In the genomic region with DNA sequence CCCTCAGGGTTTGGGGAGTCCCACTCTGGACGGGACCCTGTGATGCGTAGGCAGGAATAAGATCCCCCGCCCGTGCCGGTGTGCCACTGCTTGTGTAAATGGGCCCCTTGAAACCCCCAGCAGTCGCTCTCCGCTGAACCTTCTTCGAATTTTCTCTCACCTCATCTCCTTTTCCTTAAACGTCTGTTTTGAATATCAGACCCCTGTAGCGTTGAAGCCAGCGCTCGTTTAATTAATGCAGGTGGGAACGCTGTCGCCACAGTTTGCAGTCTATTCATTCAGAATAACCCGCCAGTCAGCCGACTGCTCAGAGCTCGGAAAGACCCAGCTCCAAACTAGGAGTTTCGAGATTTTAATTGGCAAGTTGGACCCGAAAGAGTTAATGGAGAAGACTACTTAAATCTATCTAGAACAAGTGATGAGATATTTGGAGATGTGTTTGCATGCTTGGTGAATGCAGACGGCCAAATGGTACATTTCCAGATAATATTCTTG, we compare ENCODE assay signal across 8 cellular contexts. TPM values are rescaled to one million over a fixed set of nuclear protein-coding genes. Genes with fewer than 3 reads are reported as not detected.
DNase-seq lines count a peak whose midpoint lies in the region; ATAC-seq lines count a peak whose summit lies in the region.

No MANE protein-coding gene starts in this region.

- peak overlapping the region; percentile 88 for H3K27ac Mint-ChIP-seq in activated CD8-positive, alpha-beta memory T cell treated with anti-CD3 and anti-CD28 coated beads, Interleukin-2, amount 10 ng/mL, durations not matched to agents 7 days and 5 days
- H3K27ac Mint-ChIP-seq in activated T-helper 1 cell treated with anti-CD3 and anti-CD28 coated beads, Interleukin-12 subunit alpha, Interleukin-12 subunit beta, Interleukin-2, Interleukin-4 antibody, amounts not matched to agents 30 ng/mL and 10 ng/mL and 1 ng/mL, durations not matched to agents 14 hours and 24 hours and 36 hours: peak overlapping the region; percentile 95
- peak overlapping the region; percentile 96 for H3K27ac Mint-ChIP-seq in stimulated activated effector memory CD8-positive, alpha-beta T cell treated with anti-CD3 and anti-CD28 coated beads, Interleukin-12 subunit alpha, Interleukin-12 subunit beta, amount 100 ng/mL, for 72 hours

- H3K9me3 ChIP-seq in iPS DF 6.9 (ENCODE audit: control insufficient read depth, insufficient read depth, low read length): no peaks in the 10 kb centered on the region

- intact Hi-C loops in activated T-helper 1 cell treated with anti-CD3 and anti-CD28 coated beads, Interleukin-12 subunit alpha, Interleukin-12 subunit beta, Interleukin-2, Interleukin-4 antibody, amounts not matched to agents 30 ng/mL and 10 ng/mL and 1 ng/mL, durations not matched to agents 14 hours and 24 hours and 36 hours (cut with micrococcal nuclease): loop anchor here (1.0 to 10.0 kb wide), 11 partner anchors 34 to 961 kb away; partner anchors contain the start of genes AKAP5, MTHFD1, SYNE2 and WDR89

- peak overlapping the region; percentile 79 for H3K4me3 ChIP-seq in iPS DF 6.9 (ENCODE audit: low read length)

- no peaks in the 10 kb centered on the region for H3K27me3 Mint-ChIP-seq in activated CD8-positive, alpha-beta memory T cell treated with anti-CD3 and anti-CD28 coated beads, Interleukin-2, amount 10 ng/mL, durations not matched to agents 7 days and 5 days
- peaks cover 2% of the 10 kb centered on the region for H3K27me3 Mint-ChIP-seq in activated T-helper 1 cell treated with anti-CD3 and anti-CD28 coated beads, Interleukin-12 subunit alpha, Interleukin-12 subunit beta, Interleukin-2, Interleukin-4 antibody, amounts not matched to agents 30 ng/mL and 10 ng/mL and 1 ng/mL, durations not matched to agents 14 hours and 24 hours and 36 hours (ENCODE audit: insufficient read depth)

- H3K4me3 Mint-ChIP-seq in activated CD8-positive, alpha-beta memory T cell treated with anti-CD3 and anti-CD28 coated beads, Interleukin-2, amount 10 ng/mL, durations not matched to agents 7 days and 5 days: peak overlapping the region; percentile 82
- H3K4me3 Mint-ChIP-seq in activated T-helper 1 cell treated with anti-CD3 and anti-CD28 coated beads, Interleukin-12 subunit alpha, Interleukin-12 subunit beta, Interleukin-2, Interleukin-4 antibody, amounts not matched to agents 30 ng/mL and 10 ng/mL and 1 ng/mL, durations not matched to agents 14 hours and 24 hours and 36 hours: peak overlapping the region; percentile 97
- H3K4me3 Mint-ChIP-seq in stimulated activated effector memory CD8-positive, alpha-beta T cell treated with anti-CD3 and anti-CD28 coated beads, Interleukin-12 subunit alpha, Interleukin-12 subunit beta, amount 100 ng/mL, for 72 hours: peak overlapping the region; percentile 97

- no peak for ATAC-seq in activated CD8-positive, alpha-beta memory T cell treated with anti-CD3 and anti-CD28 coated beads, Interleukin-2, amount 10 ng/mL, durations not matched to agents 7 days and 5 days
- peak; percentile 31 for ATAC-seq in HG03354 (IDR thresholded peaks at IDR 0.05; ENCODE audit: poor library complexity, severe bottlenecking, unreplicated experiment)
- ATAC-seq in stimulated activated effector memory CD8-positive, alpha-beta T cell treated with anti-CD3 and anti-CD28 coated beads, Interleukin-12 subunit alpha, Interleukin-12 subunit beta, amount 100 ng/mL, for 72 hours: no peak

- H3K9me3 Mint-ChIP-seq in activated CD8-positive, alpha-beta memory T cell treated with anti-CD3 and anti-CD28 coated beads, Interleukin-2, amount 10 ng/mL, durations not matched to agents 7 days and 5 days (ENCODE audit: low read depth): no peaks in the 10 kb centered on the region
- H3K9me3 Mint-ChIP-seq in activated T-helper 1 cell treated with anti-CD3 and anti-CD28 coated beads, Interleukin-12 subunit alpha, Interleukin-12 subunit beta, Interleukin-2, Interleukin-4 antibody, amounts not matched to agents 30 ng/mL and 10 ng/mL and 1 ng/mL, durations not matched to agents 14 hours and 24 hours and 36 hours: no peaks in the 10 kb centered on the region
- H3K9me3 Mint-ChIP-seq in stimulated activated effector memory CD8-positive, alpha-beta T cell treated with anti-CD3 and anti-CD28 coated beads, Interleukin-12 subunit alpha, Interleukin-12 subunit beta, amount 100 ng/mL, for 72 hours: no peaks in the 10 kb centered on the region

- CTCF ChIA-PET in activated CD8-positive, alpha-beta memory T cell treated with anti-CD3 and anti-CD28 coated beads, Interleukin-2, amount 10 ng/mL, durations not matched to agents 7 days and 5 days (lab: Charles Lee): interaction anchor here (0.6 to 2.5 kb wide), 7 partner anchors 43 to 226 kb away, joined by 3 to 15 read pairs (median 5); no protein-coding TSS in a partner anchor

- H3K4me1 Mint-ChIP-seq in activated CD8-positive, alpha-beta memory T cell treated with anti-CD3 and anti-CD28 coated beads, Interleukin-2, amount 10 ng/mL, durations not matched to agents 7 days and 5 days: peaks cover 24% of the 10 kb centered on the region
- H3K4me1 Mint-ChIP-seq in activated T-helper 1 cell treated with anti-CD3 and anti-CD28 coated beads, Interleukin-12 subunit alpha, Interleukin-12 subunit beta, Interleukin-2, Interleukin-4 antibody, amounts not matched to agents 30 ng/mL and 10 ng/mL and 1 ng/mL, durations not matched to agents 14 hours and 24 hours and 36 hours (ENCODE audit: low read depth): peaks cover 36% of the 10 kb centered on the region
- peaks cover 32% of the 10 kb centered on the region for H3K4me1 Mint-ChIP-seq in stimulated activated effector memory CD8-positive, alpha-beta T cell treated with anti-CD3 and anti-CD28 coated beads, Interleukin-12 subunit alpha, Interleukin-12 subunit beta, amount 100 ng/mL, for 72 hours

- H3K27me3 ChIP-seq in iPS DF 6.9 (ENCODE audit: control insufficient read depth, insufficient read depth, low read length): no peaks in the 10 kb centered on the region

- no peak for DNase-seq in activated CD8-positive, alpha-beta memory T cell treated with anti-CD3 and anti-CD28 coated beads, Interleukin-2, amount 10 ng/mL, durations not matched to agents 7 days and 5 days
- no peak for DNase-seq in activated CD8-positive, alpha-beta memory T cell treated with anti-CD3 and anti-CD28 coated beads for 24 hours
- no peak for DNase-seq in activated T-helper 1 cell treated with anti-CD3 and anti-CD28 coated beads, Interleukin-12 subunit alpha, Interleukin-12 subunit beta, Interleukin-2, Interleukin-4 antibody, amounts not matched to agents 30 ng/mL and 10 ng/mL and 1 ng/mL, durations not matched to agents 14 hours and 24 hours and 36 hours (ENCODE audit: low spot score)
- DNase-seq in iPS DF 6.9 (ENCODE audit: low read depth, low spot score): no peak
- DNase-seq in stimulated activated effector memory CD8-positive, alpha-beta T cell treated with anti-CD3 and anti-CD28 coated beads, Interleukin-12 subunit alpha, Interleukin-12 subunit beta, amount 100 ng/mL, for 72 hours (ENCODE audit: low spot score in 2 of 2): no peak
- DNase-seq in kidney tubule cell (ENCODE audit: low spot score): no peak
- no peak for DNase-seq in iPS-NIHi7 (ENCODE audit: extremely low spot score)

- no peak overlapping the region for H3K27ac ChIP-seq in iPS DF 6.9 (ENCODE audit: low read length)

- WGBS in iPS DF 6.9 (ENCODE audit: insufficient coverage, insufficient read length): no CpG with 5 or more reads among the region's 20 CpGs

- no peaks in the 10 kb centered on the region for H3K4me1 ChIP-seq in iPS DF 6.9 (ENCODE audit: control insufficient read depth, insufficient read depth, low read length)

- H3K36me3 Mint-ChIP-seq in activated CD8-positive, alpha-beta memory T cell treated with anti-CD3 and anti-CD28 coated beads, Interleukin-2, amount 10 ng/mL, durations not matched to agents 7 days and 5 days: peaks cover 13% of the 10 kb centered on the region
- peaks cover 21% of the 10 kb centered on the region for H3K36me3 Mint-ChIP-seq in activated T-helper 1 cell treated with anti-CD3 and anti-CD28 coated beads, Interleukin-12 subunit alpha, Interleukin-12 subunit beta, Interleukin-2, Interleukin-4 antibody, amounts not matched to agents 30 ng/mL and 10 ng/mL and 1 ng/mL, durations not matched to agents 14 hours and 24 hours and 36 hours (ENCODE audit: low read depth)
- peaks cover 30% of the 10 kb centered on the region for H3K36me3 Mint-ChIP-seq in stimulated activated effector memory CD8-positive, alpha-beta T cell treated with anti-CD3 and anti-CD28 coated beads, Interleukin-12 subunit alpha, Interleukin-12 subunit beta, amount 100 ng/mL, for 72 hours

- H3K36me3 ChIP-seq in iPS DF 6.9 (ENCODE audit: control insufficient read depth, insufficient read depth, low read length): peaks cover 2% of the 10 kb centered on the region; the same call in 1 of the 2 replicates

RNA-seq across cellular contexts. Expression of gene PPP2R5E, which starts 0.7 kb away (rescaled TPM):
- total RNA-seq in activated CD8-positive, alpha-beta memory T cell treated with anti-CD3 and anti-CD28 coated beads, Interleukin-2, amount 10 ng/mL, durations not matched to agents 7 days and 5 days: 10 to 100 TPM; 45.4 to 48.1 TPM
- 46.3 and 47.6 TPM in 2 replicates for total RNA-seq in activated T-helper 1 cell treated with anti-CD3 and anti-CD28 coated beads, Interleukin-12 subunit alpha, Interleukin-12 subunit beta, Interleukin-2, Interleukin-4 antibody, amounts not matched to agents 30 ng/mL and 10 ng/mL and 1 ng/mL, durations not matched to agents 14 hours and 24 hours and 36 hours
